In the genomic region with DNA sequence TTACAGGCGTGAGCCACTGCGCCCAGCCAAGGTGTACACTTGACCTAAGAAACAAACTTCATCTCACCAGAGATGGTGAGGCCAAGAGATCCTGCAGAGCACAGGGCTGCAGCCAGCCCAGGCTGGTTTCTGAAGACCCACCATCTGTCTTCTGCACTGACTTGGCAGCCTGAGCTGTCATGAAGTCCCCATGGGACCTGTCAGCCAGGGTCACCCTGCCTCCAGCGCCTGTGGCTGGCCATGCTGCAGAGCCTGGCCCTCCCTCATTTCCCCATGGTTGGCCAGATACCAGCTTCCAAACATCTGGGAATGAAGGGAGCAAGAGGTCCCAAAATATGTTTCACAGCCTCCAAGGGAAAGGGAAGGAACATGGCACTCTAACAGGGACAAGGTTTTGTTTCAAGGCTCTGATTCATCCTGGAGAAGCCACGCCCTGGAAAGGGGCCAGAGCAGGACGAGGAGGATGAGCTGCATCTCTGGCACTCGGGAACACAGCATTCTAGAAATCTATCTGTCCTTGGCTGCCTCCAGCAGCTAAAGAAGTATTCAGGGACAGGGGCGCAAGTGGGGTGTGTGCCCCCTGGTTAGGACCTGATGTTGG, we compare ENCODE assay signal across 1 cellular context.
TF ChIP-seq lines count a peak whose summit lies in the region.

No MANE protein-coding gene starts in this region.

TF ChIP-seq in HCT116, 20 proteins besides CTCF, POLR2A, EP300 and RAD21 (continued from another document):
- no peak for TF ChIP-seq SP1 (IDR thresholded peaks at IDR 0.05; ENCODE audit: low read depth)
- no peak for TF ChIP-seq CEBPB (IDR thresholded peaks at IDR 0.05; ENCODE audit: low read depth)
- TF ChIP-seq, protein P1, sequence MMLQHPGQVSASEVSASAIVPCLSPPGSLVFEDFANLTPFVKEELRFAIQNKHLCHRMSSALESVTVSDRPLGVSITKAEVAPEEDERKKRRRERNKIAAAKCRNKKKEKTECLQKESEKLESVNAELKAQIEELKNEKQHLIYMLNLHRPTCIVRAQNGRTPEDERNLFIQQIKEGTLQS (IDR thresholded peaks at IDR 0.05) = no peak
- TF ChIP-seq TCF7L2 (IDR thresholded peaks at IDR 0.05; ENCODE audit: borderline replicate concordance, extremely low read depth, insufficient read depth, insufficient read length) = no peak
